Comparison of ENCODE assay signal across 7 cellular contexts in genomic region chr1:4284976-4285375, GRCh38.
"Had no signal": no experiment of that assay in that cellular context is flagged by ENCODE, and none has a peak within 500 bp of the region (broad histone marks: within the 10 kb centered on the region; RNA-seq: fewer than 3 reads in every experiment).

No MANE protein-coding gene starts in this region.

- H3K9me3 ChIP-seq: HAP-1 had no signal

- H3K27ac ChIP-seq: GM23248 had no signal

- H3K9ac ChIP-seq: GM23248 had no signal

- H2AFZ ChIP-seq: GM23248, GM23338 had no signal

- H3K4me1 ChIP-seq: HAP-1 had no signal

- H3K4me2 ChIP-seq: GM23338 had no signal

- H3K4me1 Mint-ChIP-seq: GM23338 had no signal

- H3K36me3 ChIP-seq: HAP-1 had no signal

- H3K4me3 Mint-ChIP-seq: GM23338, HFFc6 had no signal

- DNase-seq: GM23248, GOT3, H7, HCEC 1CT, HFFc6 had no signal

- H3K4me3 ChIP-seq: GM23248, GM23338, HAP-1 had no signal

- H3K27ac Mint-ChIP-seq: GM23338, HFFc6 had no signal
